Comparison of ENCODE assay signal across 27 cellular contexts in genomic region chr6:20158691-20159090, GRCh38.
"Had no signal": no experiment of that assay in that cellular context is flagged by ENCODE, and none has a peak within 500 bp of the region (broad histone marks: within the 10 kb centered on the region; RNA-seq: fewer than 3 reads in every experiment).

No MANE protein-coding gene starts in this region.

- H3K27ac ChIP-seq: stomach, suprapubic skin, testis, thoracic aorta, thyroid gland, tibial artery, upper lobe of left lung, upper lobe of right lung, uterus, vagina had no signal

- H3K36me3 ChIP-seq: suprapubic skin, thoracic aorta, thyroid gland, tibial artery, tibial nerve, transverse colon, upper lobe of left lung, upper lobe of right lung, uterus, vagina had no signal

- H3K27me3 ChIP-seq: stomach, suprapubic skin, testis, thyroid gland, tibial artery, tibial nerve, transverse colon, upper lobe of left lung, upper lobe of right lung, uterus, vagina had no signal

- FAIRE-seq: urothelium cell line had no signal

- H3K9me3 ChIP-seq: stomach, suprapubic skin, testis, thoracic aorta, thyroid gland, tibial artery, tibial nerve, transverse colon, upper lobe of left lung, upper lobe of right lung, uterus, vagina had no signal

- DNase-seq: stimulated activated CD4-positive, alpha-beta T cell treated with anti-CD3 and anti-CD28 coated beads, Interleukin-2, amount 100 ng/mL, for 48 hours; stimulated activated CD4-positive, alpha-beta T cell treated with anti-CD3 and anti-CD28 coated beads, Interleukin-4, amount 100 ng/mL, for 1 hour; stimulated activated CD4-positive, alpha-beta T cell treated with anti-CD3 and anti-CD28 coated beads, Interleukin-4, amount 100 ng/mL, for 24 hours; stimulated activated CD4-positive, alpha-beta T cell treated with anti-CD3 and anti-CD28 coated beads, Interleukin-4, amount 100 ng/mL, for 4 hours; stimulated activated CD8-positive, alpha-beta memory T cell treated with anti-CD3 and anti-CD28 coated beads, Interleukin-4, amount 100 ng/mL, for 48 hours; stimulated activated naive B cell treated with anti-CD40 and anti-IgM and Interleukin-4, amounts not matched to agents 10 μg/mL and 1 μg/mL and 100 μg/mL, for 72 hours; stimulated activated naive CD4-positive, alpha-beta T cell; stimulated activated naive CD4-positive, alpha-beta T cell treated with Interleukin-2 at 50 U/mL for 16 hours; stimulated activated naive CD8-positive, alpha-beta T cell treated with anti-CD3 and anti-CD28 coated beads, Interleukin-15, amount 100 ng/mL, for 72 hours; stimulated activated naive CD8-positive, alpha-beta T cell treated with anti-CD3 and anti-CD28 coated beads, Interleukin-15, Interleukin-2, amounts not matched to agents 100 U/mL and 50 U/mL, for 24 hours; stomach; substantia nigra; testis; thyroid gland; tibial artery; transverse colon; trophoblast cell; upper lobe of left lung; upper lobe of right lung; uterus had no signal

- H3K4me1 ChIP-seq: testis, upper lobe of left lung, upper lobe of right lung had no signal

- ATAC-seq: stimulated activated effector memory CD8-positive, alpha-beta T cell treated with anti-CD3 and anti-CD28 coated beads, Interleukin-12 subunit alpha, Interleukin-12 subunit beta, amount 100 ng/mL, for 72 hours; stimulated activated memory B cell treated with anti-CD40 and anti-IgM and Interleukin-4, amounts not matched to agents 10 μg/mL and 1 μg/mL and 100 μg/mL, for 72 hours; stimulated activated naive B cell treated with anti-CD40 and anti-IgM and Interleukin-4, amounts not matched to agents 10 μg/mL and 1 μg/mL and 100 μg/mL, for 72 hours; stimulated activated naive CD8-positive, alpha-beta T cell treated with anti-CD3 and anti-CD28 coated beads, Interleukin-15, amount 100 ng/mL, for 72 hours; stimulated activated naive CD8-positive, alpha-beta T cell treated with anti-CD3 and anti-CD28 coated beads, Interleukin-15, Interleukin-2, amounts not matched to agents 100 U/mL and 50 U/mL, for 24 hours; upper lobe of right lung had no signal

- H3K4me3 ChIP-seq: stomach, suprapubic skin, testis, thoracic aorta, thyroid gland, tibial artery, tibial nerve, transverse colon, upper lobe of left lung, upper lobe of right lung, uterus, vagina had no signal
